ENCODE assay signal across 1 cellular context in genomic region chr6:167077241-167077932, GRCh38.
TF ChIP-seq lines count a peak whose summit lies in the region.

No MANE protein-coding gene starts in this region.

TF ChIP-seq in HepG2, 621 proteins besides CTCF, POLR2A, EP300 and RAD21 (continued from another document and continues in another):
- TF ChIP-seq SKIL (CRISPR knock-in tag; IDR thresholded peaks at IDR 0.05; ENCODE audit: borderline replicate concordance) (peak; percentile 75), KDM1A (CRISPR knock-in tag; IDR thresholded peaks at IDR 0.05) (no peak), FLYWCH1 (CRISPR knock-in tag; IDR thresholded peaks at IDR 0.05) (no peak), TEAD3 (CRISPR knock-in tag; optimal IDR thresholded peaks at IDR 0.05; ENCODE audit: borderline replicate concordance) (peak; percentile 59), SOX5 (CRISPR knock-in tag; IDR thresholded peaks at IDR 0.05; ENCODE audit: borderline replicate concordance) (peak; percentile 51; the same call in 1 of the 2 replicates), DPF2 (CRISPR knock-in tag; IDR thresholded peaks at IDR 0.05; ENCODE audit: borderline replicate concordance, low read depth) (no peak), MXD4 (CRISPR knock-in tag; IDR thresholded peaks at IDR 0.05) (no peak), GATAD2A (CRISPR knock-in tag; IDR thresholded peaks at IDR 0.05) (peak; percentile 78), ELF1 (CRISPR knock-in tag; IDR thresholded peaks at IDR 0.05) (peak; percentile 9; the same call in 1 of the 2 replicates), GTF2F1 (IDR thresholded peaks at IDR 0.05; ENCODE audit: low read length) (no peak), ZNF276 (CRISPR knock-in tag; IDR thresholded peaks at IDR 0.05; ENCODE audit: low read depth) (no peak), SPEN (CRISPR knock-in tag; IDR thresholded peaks at IDR 0.05; ENCODE audit: low read depth) (no peak), ZBTB44 (CRISPR knock-in tag; IDR thresholded peaks at IDR 0.05) (no peak), ZSCAN25 (CRISPR knock-in tag; IDR thresholded peaks at IDR 0.05) (0 out of 2 replicates have a peak, but pooled peaks have one; percentile 11), SALL1 (CRISPR knock-in tag; IDR thresholded peaks at IDR 0.05) (peak; percentile 63), ZNF331 (CRISPR knock-in tag; IDR thresholded peaks at IDR 0.05) (peak; percentile 41; the same call in 1 of the 2 replicates), HDAC2 (CRISPR knock-in tag; IDR thresholded peaks at IDR 0.05) (peak; percentile 74; the same call in 1 of the 2 replicates), ZBTB4 (CRISPR knock-in tag; IDR thresholded peaks at IDR 0.05; ENCODE audit: borderline replicate concordance) (peak; percentile 36; the same call in 1 of the 2 replicates), GABPA (IDR thresholded peaks at IDR 0.05; ENCODE audit: low read depth, low read length) (no peak), GABPA (CRISPR knock-in tag; IDR thresholded peaks at IDR 0.05; ENCODE audit: low read depth) (peak; percentile 11; the same call in 1 of the 2 replicates), PATZ1 (CRISPR knock-in tag; IDR thresholded peaks at IDR 0.05) (no peak), HNF4G (IDR thresholded peaks at IDR 0.05; ENCODE audit: borderline replicate concordance, low read depth, low read length) (peak; percentile 76), HNF4G (CRISPR knock-in tag; IDR thresholded peaks at IDR 0.05; ENCODE audit: borderline replicate concordance, low read depth) (0 out of 2 replicates have a peak, but pooled peaks have one; percentile 33), FOXO1 (CRISPR knock-in tag; IDR thresholded peaks at IDR 0.05) (peak; percentile 63; the same call in 1 of the 2 replicates), MYC (CRISPR knock-in tag; IDR thresholded peaks at IDR 0.05; ENCODE audit: borderline replicate concordance) (no peak; the same call in 1 of the 2 replicates), EHMT2 (IDR thresholded peaks at IDR 0.05; ENCODE audit: borderline replicate concordance, low read depth, low read length) (no peak), CREB1 (IDR thresholded peaks at IDR 0.05) (no peak), CREB1 (CRISPR knock-in tag; IDR thresholded peaks at IDR 0.05) (peak; percentile 47), RBFOX2 (IDR thresholded peaks at IDR 0.05; ENCODE audit: low read depth, low read length) (no peak), LCORL (IDR thresholded peaks at IDR 0.05) (no peak), LCORL (CRISPR knock-in tag; IDR thresholded peaks at IDR 0.05) (peak; percentile 66; the same call in 1 of the 2 replicates), ZNF225 (CRISPR knock-in tag; IDR thresholded peaks at IDR 0.05) (no peak; the same call in 1 of the 2 replicates), ZNF788 (CRISPR knock-in tag; IDR thresholded peaks at IDR 0.05; ENCODE audit: borderline replicate concordance) (0 out of 2 replicates have a peak, but pooled peaks have one; percentile 18), ELF3 (CRISPR knock-in tag; IDR thresholded peaks at IDR 0.05) (peak; percentile 37; the same call in 1 of the 2 replicates), ISL2 (CRISPR knock-in tag; IDR thresholded peaks at IDR 0.05) (no peak), HMG20A (CRISPR knock-in tag; IDR thresholded peaks at IDR 0.05; ENCODE audit: borderline replicate concordance) (peak; percentile 54; the same call in 1 of the 2 replicates), ZNF264 (CRISPR knock-in tag; IDR thresholded peaks at IDR 0.05) (peak; percentile 48; the same call in 1 of the 2 replicates), MEIS2 (CRISPR knock-in tag; IDR thresholded peaks at IDR 0.05) (0 out of 2 replicates have a peak, but pooled peaks have one; percentile 23), ZNF292 (CRISPR knock-in tag; IDR thresholded peaks at IDR 0.05; ENCODE audit: borderline replicate concordance, low read depth) (no peak; the same call in none of the 2 replicates), REL (CRISPR knock-in tag; conservative IDR thresholded peaks at IDR 0.05) (no peak), ZKSCAN8 (CRISPR knock-in tag; IDR thresholded peaks at IDR 0.05; ENCODE audit: borderline replicate concordance) (no peak; the same call in 1 of the 2 replicates), HINFP (CRISPR knock-in tag; IDR thresholded peaks at IDR 0.05; ENCODE audit: low read depth) (no peak), PTBP1 (IDR thresholded peaks at IDR 0.05; ENCODE audit: low read depth, low read length, poor library complexity, severe bottlenecking) (no peak), ZNF232 (CRISPR knock-in tag; IDR thresholded peaks at IDR 0.05; ENCODE audit: borderline replicate concordance) (peak; percentile 63; the same call in 1 of the 2 replicates), SOX6 (IDR thresholded peaks at IDR 0.05) (no peak), SOX6 (CRISPR knock-in tag; IDR thresholded peaks at IDR 0.05) (peak; percentile 71), ZFP90 (CRISPR knock-in tag; IDR thresholded peaks at IDR 0.05; ENCODE audit: borderline replicate concordance) (no peak), FOXJ3 (CRISPR knock-in tag; IDR thresholded peaks at IDR 0.05; ENCODE audit: borderline replicate concordance) (peak; percentile 63; the same call in 1 of the 2 replicates), ARID4A (CRISPR knock-in tag; IDR thresholded peaks at IDR 0.05; ENCODE audit: borderline replicate concordance) (peak; percentile 40; the same call in 1 of the 2 replicates)
